In the genomic region with DNA sequence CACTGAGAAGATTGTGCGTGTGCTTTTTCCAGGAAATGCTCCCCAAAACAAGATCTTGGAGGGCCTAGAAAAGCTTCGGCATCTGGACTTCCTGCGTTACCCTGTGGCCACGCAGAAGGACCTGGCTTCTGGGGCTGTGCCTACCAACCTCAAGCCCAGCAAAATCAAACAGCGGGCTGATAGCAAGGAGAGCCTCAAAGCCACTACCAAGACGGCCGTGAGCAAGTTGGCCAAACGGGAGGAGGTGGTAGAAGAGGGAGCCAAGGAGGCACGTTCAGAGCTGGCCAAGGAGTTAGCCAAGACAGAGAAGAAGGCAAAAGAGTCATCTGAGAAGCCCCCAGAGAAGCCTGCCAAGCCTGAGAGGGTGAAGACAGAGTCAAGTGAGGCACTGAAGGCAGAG, we compare ENCODE assay signal across 15 cellular contexts. TPM values are rescaled to one million over a fixed set of nuclear protein-coding genes. Genes with fewer than 3 reads are reported as not detected.
DNase-seq lines count a peak whose midpoint lies in the region; ATAC-seq and TF ChIP-seq lines count a peak whose summit lies in the region.
"Had no signal": no experiment of that assay in that cellular context is flagged by ENCODE, and none has a peak within 500 bp of the region (broad histone marks: within the 10 kb centered on the region; RNA-seq: fewer than 3 reads in every experiment).

No MANE protein-coding gene starts in this region.

- no peak overlapping the region for H3K4me3 Mint-ChIP-seq in activated T-helper 17 cell treated with anti-CD3 and anti-CD28 coated beads, Interleukin-2, amount 50 U/mL, for 72 hours
- no peak overlapping the region for H3K4me3 Mint-ChIP-seq in progenitor cell of endocrine pancreas (ENCODE audit: low read depth)
- H3K4me3 Mint-ChIP-seq: B cell; CD4-positive, alpha-beta T cell; H9 had no signal

- H3K27ac Mint-ChIP-seq in activated T-helper 17 cell treated with anti-CD3 and anti-CD28 coated beads, Interleukin-2, amount 50 U/mL, for 72 hours, result peak overlapping the region; percentile 55
- H3K27ac Mint-ChIP-seq in progenitor cell of endocrine pancreas, result peak overlapping the region; percentile 75
- H3K27ac Mint-ChIP-seq: B cell; CD4-positive, alpha-beta T cell; H9 had no signal

- WGBS in ovary, 3 donors, result 81 to 87% (median 86%) methylated on average over 9 of the region's 9 CpGs
- 84 to 86% methylated on average over 6 to 9 of the region's 9 CpGs for WGBS in transverse colon (ENCODE audit: low coverage in 1 of 2), 2 donors

- H3K36me3 ChIP-seq in ovary (no peaks in the 10 kb centered on the region), transverse colon (peaks cover 0 to 4% (median 0%) of the 10 kb centered on the region in 4 donors)

- DNase-seq in progenitor cell of endocrine pancreas (ENCODE audit: low spot score, unreplicated experiment), result no peak
- no peak for DNase-seq in globus pallidus (ENCODE audit: low spot score)
- no peak for DNase-seq in ovary
- no peak for DNase-seq in transverse colon
- DNase-seq: C1 segment of cervical spinal cord; CD4-positive, alpha-beta T cell; DMS153; DMS79 treated with DMSO at 0.1 percent for 48 hours; GDM1; GOT3; H9 had no signal

- TF ChIP-seq POLR2A in ovary (IDR thresholded peaks at IDR 0.05) (no peak), transverse colon (IDR thresholded peaks at IDR 0.05) (no peak)

- H3K9me3 ChIP-seq in ovary (peaks cover 0 to 5% of the 10 kb centered on the region in 2 donors), transverse colon (no peaks in the 10 kb centered on the region)

- in situ Hi-C loops in transverse colon (cut with MboI; ENCODE audit: low pct_ligation_motif_present in 1 of 4, low pct_unique_long_range_greater_than_20kb in 1 of 4, low sequenced_read_pairs in 3 of 4), result no loop called here

- TF ChIP-seq CTCF in progenitor cell of endocrine pancreas (IDR thresholded peaks at IDR 0.05; ENCODE audit: unreplicated experiment) (no peak), ovary (IDR thresholded peaks at IDR 0.05) (no peak), transverse colon (IDR thresholded peaks at IDR 0.05) (no peak)

- peaks cover 10% of the 10 kb centered on the region for H3K4me1 Mint-ChIP-seq in activated T-helper 17 cell treated with anti-CD3 and anti-CD28 coated beads, Interleukin-2, amount 50 U/mL, for 72 hours
- H3K4me1 Mint-ChIP-seq in progenitor cell of endocrine pancreas (ENCODE audit: low read depth), result peaks cover 16% of the 10 kb centered on the region

- H3K36me3 Mint-ChIP-seq in activated T-helper 17 cell treated with anti-CD3 and anti-CD28 coated beads, Interleukin-2, amount 50 U/mL, for 72 hours (ENCODE audit: low read depth), result no peaks in the 10 kb centered on the region
- H3K36me3 Mint-ChIP-seq in progenitor cell of endocrine pancreas (ENCODE audit: insufficient read depth), result peaks cover 3% of the 10 kb centered on the region

- no peak for ATAC-seq in activated T-helper 17 cell treated with anti-CD3 and anti-CD28 coated beads, Interleukin-2, amount 50 U/mL, for 72 hours (replicated peaks)
- ATAC-seq in HG03378 (IDR thresholded peaks at IDR 0.05; ENCODE audit: unreplicated experiment), result no peak

- no peaks in the 10 kb centered on the region for H3K4me1 ChIP-seq in ovary (ENCODE audit: insufficient read depth)
- peaks cover 0 to 12% (median under 1%) of the 10 kb centered on the region in 4 donors for H3K4me1 ChIP-seq in transverse colon

- peaks cover 5% of the 10 kb centered on the region for H3K27me3 Mint-ChIP-seq in activated T-helper 17 cell treated with anti-CD3 and anti-CD28 coated beads, Interleukin-2, amount 50 U/mL, for 72 hours
- H3K27me3 Mint-ChIP-seq in progenitor cell of endocrine pancreas, result peaks cover 34% of the 10 kb centered on the region

- H3K4me3 ChIP-seq in ovary, result no peak overlapping the region
- H3K4me3 ChIP-seq in transverse colon, result no peak overlapping the region

- peak overlapping the region; percentile 7 for H3K27ac ChIP-seq in layer of hippocampus (ENCODE audit: low read depth, low read length)
- no peak overlapping the region for H3K27ac ChIP-seq in ovary
- no peak overlapping the region for H3K27ac ChIP-seq in transverse colon

- no peaks in the 10 kb centered on the region for H3K9me3 Mint-ChIP-seq in activated T-helper 17 cell treated with anti-CD3 and anti-CD28 coated beads, Interleukin-2, amount 50 U/mL, for 72 hours
- no peaks in the 10 kb centered on the region for H3K9me3 Mint-ChIP-seq in progenitor cell of endocrine pancreas (ENCODE audit: low read depth)
- H3K9me3 Mint-ChIP-seq: CD4-positive, alpha-beta T cell; H9 had no signal

- intact Hi-C loops in ovary (cut with DNase I), result no loop called here
- intact Hi-C loops in transverse colon (cut with DNase I; ENCODE audit: low total_unique reads), result no loop called here

- H3K27me3 ChIP-seq in layer of hippocampus (ENCODE audit: control insufficient read depth, insufficient read depth, low read length) (no peaks in the 10 kb centered on the region), ovary (no peaks in the 10 kb centered on the region), transverse colon (peaks cover 8% of the 10 kb centered on the region)

- TF ChIP-seq EP300 in ovary (IDR thresholded peaks at IDR 0.05) (no peak), transverse colon (IDR thresholded peaks at IDR 0.05; ENCODE audit: low read depth) (no peak)

RNA-seq across cellular contexts. Expression of a gene that starts 4.8 kb away (rescaled TPM):
- 1 to 10 TPM; 1.7 to 3.5 TPM for total RNA-seq in activated T-helper 17 cell treated with anti-CD3 and anti-CD28 coated beads, Interleukin-2, amount 50 U/mL, for 72 hours
- total RNA-seq in progenitor cell of endocrine pancreas (4.7 and 5.2 TPM in 2 replicates), ovary (10 to 100 TPM in 6 of 7 donors, 1 to 10 TPM in 1; 4.6 to 35.1 (median 20.1) TPM), transverse colon (10 to 100 TPM in 2 of 4 donors, 1 to 10 TPM in 2; 6.3 to 14.6 (median 9.8) TPM)
- polyA plus RNA-seq in ovary, result 10 to 100 TPM in 1 of 2 donors, 1 to 10 TPM in 1; 4.0 to 26.0 TPM

RNA-seq across cellular contexts. Expression of a gene that starts 29.3 kb away (rescaled TPM):
- 10 to 100 TPM; 29.9 to 30.9 TPM for total RNA-seq in activated T-helper 17 cell treated with anti-CD3 and anti-CD28 coated beads, Interleukin-2, amount 50 U/mL, for 72 hours
- total RNA-seq in progenitor cell of endocrine pancreas (121 and 138 TPM in 2 replicates), ovary (10 to 100 TPM; 29.7 to 72.1 (median 51.8) TPM), transverse colon (10 to 100 TPM; 25.1 to 40.8 (median 33.7) TPM)
- polyA plus RNA-seq in ovary, result 10 to 100 TPM; 14.5 to 33.4 TPM
